ENCODE assay signal across 24 cellular contexts in the genomic region with DNA sequence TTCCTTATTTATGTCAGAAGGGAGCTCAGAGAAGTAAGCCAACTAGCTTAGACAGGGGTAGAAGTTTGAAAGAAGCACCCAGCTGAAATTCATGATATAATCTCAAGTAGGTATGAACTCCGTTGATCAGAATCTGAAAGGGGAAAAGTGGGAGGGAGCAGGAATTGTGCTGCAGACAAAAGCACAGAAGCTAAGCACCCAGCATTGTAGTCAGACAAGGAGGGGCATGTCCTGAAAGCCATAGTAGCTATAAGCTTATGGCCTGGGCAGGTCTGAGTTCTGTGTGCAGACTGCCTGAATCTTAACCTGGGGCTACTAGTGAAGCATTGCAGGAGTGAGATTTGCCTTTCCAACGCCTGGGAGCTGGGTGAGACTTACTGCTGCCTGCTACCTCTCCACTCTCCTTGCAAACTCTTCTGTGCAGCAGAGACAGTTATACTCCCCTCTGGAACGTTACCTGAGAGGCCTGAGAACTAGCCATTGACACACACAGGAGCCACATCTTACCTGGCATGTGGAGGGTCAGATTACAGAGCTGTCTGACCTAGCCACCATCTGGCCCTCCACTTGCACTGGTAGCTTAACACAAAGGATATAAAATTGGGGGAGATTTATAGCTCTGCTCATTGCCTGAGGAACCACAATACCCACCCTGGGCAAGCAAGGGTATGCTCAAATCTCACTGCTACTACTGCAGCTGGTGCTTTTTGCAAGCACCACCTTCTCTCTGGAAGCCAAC. TPM values are rescaled to one million over a fixed set of nuclear protein-coding genes. Genes with fewer than 3 reads are reported as not detected.
DNase-seq lines count a peak whose midpoint lies in the region; ATAC-seq lines count a peak whose summit lies in the region.
"Had no signal": no experiment of that assay in that cellular context is flagged by ENCODE, and none has a peak within 500 bp of the region (broad histone marks: within the 10 kb centered on the region; RNA-seq: fewer than 3 reads in every experiment).

No MANE protein-coding gene starts in this region.

- H3K27ac Mint-ChIP-seq in activated naive CD4-positive, alpha-beta T cell treated with anti-CD3 and anti-CD28 coated beads for 36 hours: no peak overlapping the region
- H3K27ac Mint-ChIP-seq: B cell had no signal

- H3K36me3 Mint-ChIP-seq in activated naive CD4-positive, alpha-beta T cell treated with anti-CD3 and anti-CD28 coated beads for 36 hours (ENCODE audit: low read depth): no peaks in the 10 kb centered on the region
- H3K36me3 Mint-ChIP-seq: CD14-positive monocyte had no signal

- intact Hi-C loops in activated naive CD4-positive, alpha-beta T cell treated with anti-CD3 and anti-CD28 coated beads for 36 hours (cut with micrococcal nuclease): no loop called here

- peak; percentile 75 for ATAC-seq in esophagus mucosa
- ATAC-seq in HG03039 (IDR thresholded peaks at IDR 0.05; ENCODE audit: unreplicated experiment): no peak
- ATAC-seq: A549, GM12878 had no signal

- no peaks in the 10 kb centered on the region for H3K27me3 Mint-ChIP-seq in activated naive CD4-positive, alpha-beta T cell treated with anti-CD3 and anti-CD28 coated beads for 36 hours (ENCODE audit: low read depth)
- H3K27me3 Mint-ChIP-seq: B cell had no signal

- CTCF ChIA-PET in activated naive CD4-positive, alpha-beta T cell treated with anti-CD3 and anti-CD28 coated beads for 36 hours (lab: Charles Lee): no interaction called here

- peaks cover 6% of the 10 kb centered on the region for H3K9me3 Mint-ChIP-seq in activated naive CD4-positive, alpha-beta T cell treated with anti-CD3 and anti-CD28 coated beads for 36 hours

- DNase-seq in NCI-H82 (lab: John Stamatoyannopoulos, UW): peak; percentile 44
- DNase-seq in NCI-H82 treated with DMSO at 0.1 percent for 48 hours (lab: John Stamatoyannopoulos, UW; ENCODE audit: unreplicated experiment): no peak
- peak; percentile 52 for DNase-seq in NCI-H524 treated with DMSO at 0.1 percent for 48 hours (lab: John Stamatoyannopoulos, UW)
- DNase-seq in activated gamma-delta T cell (lab: John Stamatoyannopoulos, UW): no peak
- DNase-seq in NCI-H146 treated with DMSO at 0.1 percent for 48 hours (lab: John Stamatoyannopoulos, UW; ENCODE audit: unreplicated experiment): no peak
- no peak for DNase-seq in activated naive CD4-positive, alpha-beta T cell treated with anti-CD3 and anti-CD28 coated beads for 36 hours
- DNase-seq: DND-41, H7, Kasumi-1, MG63, NCI-H1048, NCI-H1436, NCI-H1930, PC-9, RPMI8226, SIG-M5, SK-N-SH had no signal

- no peak overlapping the region for H3K4me3 Mint-ChIP-seq in activated naive CD4-positive, alpha-beta T cell treated with anti-CD3 and anti-CD28 coated beads for 36 hours
- H3K4me3 Mint-ChIP-seq: B cell, CD14-positive monocyte had no signal

- no peaks in the 10 kb centered on the region for H3K4me1 Mint-ChIP-seq in activated naive CD4-positive, alpha-beta T cell treated with anti-CD3 and anti-CD28 coated beads for 36 hours (ENCODE audit: low read depth)
- H3K4me1 Mint-ChIP-seq: B cell, CD14-positive monocyte had no signal

RNA-seq across cellular contexts. Expression of gene CYLC2, which starts 9.8 kb away (rescaled TPM):
- total RNA-seq in esophagus mucosa: not detected
- not detected for total RNA-seq in activated naive CD4-positive, alpha-beta T cell treated with anti-CD3 and anti-CD28 coated beads for 36 hours
- total RNA-seq: B cell, GM12878, H7, NCI-H460, PC-9 had no signal

Comparison
In these comparisons a context has a peak if more than half of its experiments do, and no peak if none do; other contexts are left out.
1. DNase-seq: peak in NCI-H82 (single experiment) and NCI-H524 treated with DMSO at 0.1 percent for 48 hours (single experiment); none in NCI-H82 treated with DMSO at 0.1 percent for 48 hours (single experiment), activated gamma-delta T cell (single experiment), NCI-H146 treated with DMSO at 0.1 percent for 48 hours (single experiment) and activated naive CD4-positive, alpha-beta T cell treated with anti-CD3 and anti-CD28 coated beads for 36 hours (single experiment).